ENCODE assay signal across 18 cellular contexts in genomic region chr22:30754521-30754920, GRCh38.
"Had no signal": no experiment of that assay in that cellular context is flagged by ENCODE, and none has a peak within 500 bp of the region (broad histone marks: within the 10 kb centered on the region; RNA-seq: fewer than 3 reads in every experiment).

No MANE protein-coding gene starts in this region.

- H3K79me2 ChIP-seq: hepatocyte had no signal

- H3K4me2 ChIP-seq: hepatocyte had no signal

- H2AFZ ChIP-seq: hepatocyte had no signal

- H3K36me3 ChIP-seq: pancreas, right lobe of liver, stomach had no signal

- DNase-seq: effector CD8-positive, alpha-beta T cell; foreskin melanocyte; head of caudate nucleus; left colon; left ventricle myocardium superior; naive thymus-derived CD8-positive, alpha-beta T cell; psoas muscle; retina; stimulated activated CD4-positive, alpha-beta T cell treated with anti-CD3 and anti-CD28 coated beads, Interleukin-2, amount 100 ng/mL, for 24 hours; stimulated activated CD4-positive, alpha-beta T cell treated with anti-CD3 and anti-CD28 coated beads, Interleukin-4, amount 100 ng/mL, for 4 hours; stimulated activated naive CD4-positive, alpha-beta T cell; stomach; trophoblast cell had no signal

- H3K4me3 ChIP-seq: coronary artery, hepatocyte, pancreas, psoas muscle, right lobe of liver, stomach had no signal

- H3K27me3 ChIP-seq: hepatocyte, pancreas, right lobe of liver, stomach had no signal

- H3K4me3 Mint-ChIP-seq: naive thymus-derived CD8-positive, alpha-beta T cell; neural crest cell had no signal

- H3K4me1 ChIP-seq: pancreas, psoas muscle, right lobe of liver, stomach had no signal

- H3K9me3 Mint-ChIP-seq: neural crest cell had no signal

- H3K4me1 Mint-ChIP-seq: neural crest cell had no signal

- H3K27ac ChIP-seq: coronary artery, hepatocyte, pancreas, psoas muscle, right lobe of liver, stomach had no signal

- H3K9me3 ChIP-seq: pancreas, psoas muscle, right lobe of liver, stomach had no signal

- FAIRE-seq: pancreas had no signal
